ENCODE assay signal across 1 cellular context in genomic region chr7:47556511-47557180, GRCh38.
TF ChIP-seq lines count a peak whose summit lies in the region.

No MANE protein-coding gene starts in this region.

TF ChIP-seq in HCT116, 20 proteins besides CTCF, POLR2A, EP300 and RAD21:
- TF ChIP-seq CEBPB (IDR thresholded peaks at IDR 0.05; ENCODE audit: low read depth), result no peak
- TF ChIP-seq ELF1 (IDR thresholded peaks at IDR 0.05; ENCODE audit: borderline replicate concordance, low read depth), result no peak
- no peak for TF ChIP-seq SP1 (IDR thresholded peaks at IDR 0.05; ENCODE audit: low read depth)
- TF ChIP-seq JUND (IDR thresholded peaks at IDR 0.05), result no peak
- TF ChIP-seq, protein P1, sequence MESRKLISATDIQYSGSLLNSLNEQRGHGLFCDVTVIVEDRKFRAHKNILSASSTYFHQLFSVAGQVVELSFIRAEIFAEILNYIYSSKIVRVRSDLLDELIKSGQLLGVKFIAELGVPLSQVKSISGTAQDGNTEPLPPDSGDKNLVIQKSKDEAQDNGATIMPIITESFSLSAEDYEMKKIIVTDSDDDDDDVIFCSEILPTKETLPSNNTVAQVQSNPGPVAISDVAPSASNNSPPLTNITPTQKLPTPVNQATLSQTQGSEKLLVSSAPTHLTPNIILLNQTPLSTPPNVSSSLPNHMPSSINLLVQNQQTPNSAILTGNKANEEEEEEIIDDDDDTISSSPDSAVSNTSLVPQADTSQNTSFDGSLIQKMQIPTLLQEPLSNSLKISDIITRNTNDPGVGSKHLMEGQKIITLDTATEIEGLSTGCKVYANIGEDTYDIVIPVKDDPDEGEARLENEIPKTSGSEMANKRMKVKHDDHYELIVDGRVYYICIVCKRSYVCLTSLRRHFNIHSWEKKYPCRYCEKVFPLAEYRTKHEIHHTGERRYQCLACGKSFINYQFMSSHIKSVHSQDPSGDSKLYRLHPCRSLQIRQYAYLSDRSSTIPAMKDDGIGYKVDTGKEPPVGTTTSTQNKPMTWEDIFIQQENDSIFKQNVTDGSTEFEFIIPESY (IDR thresholded peaks at IDR 0.05; ENCODE audit: extremely low read depth, insufficient replicate concordance, low read length), result no peak
- no peak for TF ChIP-seq YY1 (IDR thresholded peaks at IDR 0.05; ENCODE audit: extremely low read depth, insufficient replicate concordance, low read depth, low read length)
- no peak for TF ChIP-seq POLR2AphosphoS5 (IDR thresholded peaks at IDR 0.05; ENCODE audit: low read depth, low read length)
- TF ChIP-seq TCF7L2 (IDR thresholded peaks at IDR 0.05; ENCODE audit: borderline replicate concordance, extremely low read depth, insufficient read depth, insufficient read length), result no peak
- TF ChIP-seq SIN3A (IDR thresholded peaks at IDR 0.05; ENCODE audit: low read depth), result no peak
- no peak for TF ChIP-seq FOSL1 (IDR thresholded peaks at IDR 0.05; ENCODE audit: low read depth)
- TF ChIP-seq SRF (IDR thresholded peaks at IDR 0.05; ENCODE audit: low read depth), result no peak
